Comparison of ENCODE assay signal across 38 cellular contexts in genomic region chr3:17227472-17227871, GRCh38.
"Had no signal": no experiment of that assay in that cellular context is flagged by ENCODE, and none has a peak within 500 bp of the region (broad histone marks: within the 10 kb centered on the region; RNA-seq: fewer than 3 reads in every experiment).

No MANE protein-coding gene starts in this region.

- H3K4me1 Mint-ChIP-seq: activated CD4-positive, alpha-beta memory T cell treated with anti-CD3 and anti-CD28 coated beads, Interleukin-2, amount 10 ng/mL, durations not matched to agents 7 days and 5 days; activated CD4-positive, alpha-beta T cell treated with anti-CD3 and anti-CD28 coated beads for 36 hours; WTC11 had no signal

- ATAC-seq: activated CD4-positive, alpha-beta T cell treated with anti-CD3 and anti-CD28 coated beads for 36 hours; activated CD4-positive, CD25-positive, alpha-beta regulatory T cell treated with anti-CD3 and anti-CD28 coated beads, Interleukin-2, amount 50 U/mL, for 24 hours; activated CD8-positive, alpha-beta memory T cell treated with anti-CD3 and anti-CD28 coated beads, Interleukin-2, amount 10 ng/mL, durations not matched to agents 7 days and 5 days; activated CD8-positive, alpha-beta T cell treated with anti-CD3 and anti-CD28 coated beads, Interleukin-2, amount 10 ng/mL, durations not matched to agents 7 days and 5 days; activated naive CD4-positive, alpha-beta T cell treated with anti-CD3 and anti-CD28 coated beads, Interleukin-2, amount 50 U/mL, for 72 hours; body of pancreas; WTC11 had no signal

- H3K9me3 Mint-ChIP-seq: activated CD4-positive, alpha-beta T cell treated with anti-CD3 and anti-CD28 coated beads, Interleukin-2, amount 10 ng/mL, durations not matched to agents 7 days and 5 days; activated naive CD4-positive, alpha-beta T cell treated with anti-CD3 and anti-CD28 coated beads for 36 hours; activated naive CD4-positive, alpha-beta T cell treated with anti-CD3 and anti-CD28 coated beads, Interleukin-2, amount 50 U/mL, for 72 hours; activated T-cell treated with anti-CD3 and anti-CD28 coated beads, Interleukin-2, amount 50 U/mL, for 24 hours; central memory CD8-positive, alpha-beta T cell; T-helper 1 cell treated with Interleukin-12 subunit alpha and Interleukin-12 subunit beta and Interleukin-4 antibody, amounts not matched to agents 30 μg/mL and 1 μg/mL, for 36 hours; T-helper 2 cell treated with Interferon-gamma antibody and Interleukin-4, amounts not matched to agents 5 μg/mL and 100 μg/mL, for 36 hours; WTC11 had no signal

- H3K4me3 Mint-ChIP-seq: activated CD4-positive, alpha-beta memory T cell treated with anti-CD3 and anti-CD28 coated beads, Interleukin-2, amount 10 ng/mL, durations not matched to agents 7 days and 5 days; activated CD4-positive, alpha-beta T cell treated with anti-CD3 and anti-CD28 coated beads for 36 hours; activated CD4-positive, alpha-beta T cell treated with anti-CD3 and anti-CD28 coated beads, Interleukin-2, amount 10 ng/mL, durations not matched to agents 7 days and 5 days; activated CD8-positive, alpha-beta memory T cell treated with anti-CD3 and anti-CD28 coated beads, Interleukin-2, amount 10 ng/mL, durations not matched to agents 7 days and 5 days; activated CD8-positive, alpha-beta T cell treated with anti-CD3 and anti-CD28 coated beads, Interleukin-2, amount 10 ng/mL, durations not matched to agents 7 days and 5 days; activated naive CD4-positive, alpha-beta T cell treated with anti-CD3 and anti-CD28 coated beads for 36 hours; activated naive CD8-positive, alpha-beta T cell treated with anti-CD3 and anti-CD28 coated beads for 36 hours; activated T-cell treated with anti-CD3 and anti-CD28 coated beads, Interleukin-2, amount 50 U/mL, for 24 hours; central memory CD8-positive, alpha-beta T cell; T-helper 1 cell treated with Interleukin-12 subunit alpha and Interleukin-12 subunit beta and Interleukin-4 antibody, amounts not matched to agents 30 μg/mL and 1 μg/mL, for 36 hours; T-helper 2 cell treated with Interferon-gamma antibody and Interleukin-4, amounts not matched to agents 5 μg/mL and 100 μg/mL, for 36 hours; WTC11 had no signal

- H3K27me3 Mint-ChIP-seq: activated CD4-positive, alpha-beta memory T cell treated with anti-CD3 and anti-CD28 coated beads, Interleukin-2, amount 10 ng/mL, durations not matched to agents 7 days and 5 days; activated CD4-positive, alpha-beta T cell treated with anti-CD3 and anti-CD28 coated beads for 36 hours; activated CD4-positive, alpha-beta T cell treated with anti-CD3 and anti-CD28 coated beads, Interleukin-2, amount 10 ng/mL, durations not matched to agents 7 days and 5 days; activated CD8-positive, alpha-beta memory T cell treated with anti-CD3 and anti-CD28 coated beads, Interleukin-2, amount 10 ng/mL, durations not matched to agents 7 days and 5 days; activated naive CD8-positive, alpha-beta T cell treated with anti-CD3 and anti-CD28 coated beads for 36 hours; activated T-cell treated with anti-CD3 and anti-CD28 coated beads, Interleukin-2, amount 50 U/mL, for 24 hours; central memory CD8-positive, alpha-beta T cell had no signal

- H3K36me3 Mint-ChIP-seq: WTC11 had no signal

- DNase-seq: activated CD4-positive, alpha-beta memory T cell treated with anti-CD3 and anti-CD28 coated beads, Interleukin-2, amount 10 ng/mL, durations not matched to agents 7 days and 5 days; activated CD4-positive, alpha-beta T cell treated with anti-CD3 and anti-CD28 coated beads for 1 hour; activated CD4-positive, alpha-beta T cell treated with anti-CD3 and anti-CD28 coated beads for 36 hours; activated CD4-positive, alpha-beta T cell treated with anti-CD3 and anti-CD28 coated beads for 48 hours; activated CD4-positive, alpha-beta T cell treated with anti-CD3 and anti-CD28 coated beads, Interleukin-2, amount 10 ng/mL, durations not matched to agents 7 days and 5 days; activated CD4-positive, alpha-beta T cell treated with anti-CD3 and anti-CD28 coated beads, Interleukin-2, amount 50 U/mL, for 48 hours; activated CD4-positive, CD25-positive, alpha-beta regulatory T cell; activated CD8-positive, alpha-beta memory T cell treated with anti-CD3 and anti-CD28 coated beads for 24 hours; activated CD8-positive, alpha-beta memory T cell treated with anti-CD3 and anti-CD28 coated beads, Interleukin-2, amount 10 ng/mL, durations not matched to agents 7 days and 5 days; activated CD8-positive, alpha-beta memory T cell treated with anti-CD3 and anti-CD28 coated beads, Interleukin-2, amount 50 U/mL, for 48 hours; activated CD8-positive, alpha-beta T cell treated with anti-CD3 and anti-CD28 coated beads, Interleukin-2, amount 10 ng/mL, durations not matched to agents 7 days and 5 days; activated effector memory CD4-positive, alpha-beta T cell treated with anti-CD3 and anti-CD28 coated beads, Interleukin-2, amount 50 U/mL, for 16 hours; activated gamma-delta T cell treated with Interleukin-2 at 50 U/mL for 16 hours; activated naive CD4-positive, alpha-beta T cell; activated naive CD4-positive, alpha-beta T cell treated with anti-CD3 and anti-CD28 coated beads for 36 hours; activated naive CD4-positive, alpha-beta T cell treated with anti-CD3 and anti-CD28 coated beads, Interleukin-2, amount 50 U/mL, for 16 hours; activated naive CD8-positive, alpha-beta T cell treated with anti-CD3 and anti-CD28 coated beads for 36 hours; activated T-cell treated with anti-CD3 and anti-CD28 coated beads, Interleukin-2, amount 50 U/mL, for 24 hours; activated T-cell treated with anti-CD3 and anti-CD28 coated beads, Interleukin-2, amount 50 U/mL, for 48 hours; adrenal gland; amniotic stem cell; aorta; body of pancreas; brain microvascular endothelial cell; caudate nucleus; cerebellar nuclear complex; T-helper 1 cell; T-helper 2 cell; T-helper 9 cell; WERI-Rb-1 had no signal

- H3K27ac Mint-ChIP-seq: activated CD4-positive, alpha-beta memory T cell treated with anti-CD3 and anti-CD28 coated beads, Interleukin-2, amount 10 ng/mL, durations not matched to agents 7 days and 5 days; activated CD4-positive, alpha-beta T cell treated with anti-CD3 and anti-CD28 coated beads for 36 hours; activated CD4-positive, alpha-beta T cell treated with anti-CD3 and anti-CD28 coated beads, Interleukin-2, amount 10 ng/mL, durations not matched to agents 7 days and 5 days; activated CD8-positive, alpha-beta memory T cell treated with anti-CD3 and anti-CD28 coated beads, Interleukin-2, amount 10 ng/mL, durations not matched to agents 7 days and 5 days; activated CD8-positive, alpha-beta T cell treated with anti-CD3 and anti-CD28 coated beads, Interleukin-2, amount 10 ng/mL, durations not matched to agents 7 days and 5 days; activated naive CD4-positive, alpha-beta T cell treated with anti-CD3 and anti-CD28 coated beads for 36 hours; activated naive CD4-positive, alpha-beta T cell treated with anti-CD3 and anti-CD28 coated beads, Interleukin-2, amount 50 U/mL, for 72 hours; activated naive CD8-positive, alpha-beta T cell treated with anti-CD3 and anti-CD28 coated beads for 36 hours; activated T-cell treated with anti-CD3 and anti-CD28 coated beads, Interleukin-2, amount 50 U/mL, for 24 hours; T-helper 1 cell treated with Interleukin-12 subunit alpha and Interleukin-12 subunit beta and Interleukin-4 antibody, amounts not matched to agents 30 μg/mL and 1 μg/mL, for 36 hours; T-helper 2 cell treated with Interferon-gamma antibody and Interleukin-4, amounts not matched to agents 5 μg/mL and 100 μg/mL, for 36 hours; WTC11 had no signal

- H3K4me3 ChIP-seq: adrenal gland, body of pancreas, breast epithelium, cardiac muscle cell had no signal
